Comparison of ENCODE assay signal across 1 cellular context in the genomic region with DNA sequence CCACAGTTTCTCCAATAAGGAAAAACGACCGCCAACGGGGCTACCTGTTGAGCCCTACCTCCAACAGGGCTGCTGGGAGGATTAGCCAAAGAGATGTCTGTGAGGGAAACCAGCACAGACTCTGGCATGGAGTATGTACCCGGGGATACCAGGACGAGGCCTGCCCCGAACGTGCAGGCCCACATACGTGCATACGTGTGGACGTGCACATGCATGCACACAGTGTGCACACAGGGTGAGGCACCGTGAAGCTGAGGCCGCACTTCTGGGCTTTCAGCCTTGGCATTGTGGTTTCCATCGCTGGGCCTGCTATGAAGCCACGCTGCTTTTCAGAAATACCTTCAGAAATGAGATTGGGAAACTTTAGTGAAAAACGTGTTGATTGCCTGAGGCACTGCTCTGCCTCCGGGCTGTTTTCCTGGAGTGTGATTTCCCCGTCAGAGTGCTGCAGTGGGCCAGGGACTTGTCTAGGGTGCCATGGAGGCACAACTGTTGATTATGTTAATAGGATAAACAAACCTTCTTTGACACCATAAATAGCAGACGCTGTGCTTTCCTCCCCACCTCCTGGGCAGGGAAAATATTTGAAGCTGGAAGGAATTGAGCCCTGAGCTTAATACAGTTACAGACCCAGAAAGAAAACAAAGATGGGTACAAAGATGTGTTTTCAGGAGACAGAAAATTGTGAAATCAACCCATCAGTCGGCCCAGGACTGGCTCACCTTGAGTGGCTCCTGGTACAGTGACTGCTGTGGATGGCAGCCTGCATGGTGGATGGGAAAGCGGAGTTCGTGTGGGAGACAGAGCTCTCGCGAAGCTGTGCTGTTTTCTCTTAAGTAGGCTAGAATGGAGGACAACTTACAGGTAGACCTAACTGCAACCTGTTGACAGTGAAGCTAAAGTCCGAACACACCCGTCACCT.
TF ChIP-seq lines count a peak whose summit lies in the region.

No MANE protein-coding gene starts in this region.

TF ChIP-seq in GM23338, 12 proteins besides CTCF, POLR2A, EP300 and RAD21 (continued from another document):
- TF ChIP-seq, protein P1, sequence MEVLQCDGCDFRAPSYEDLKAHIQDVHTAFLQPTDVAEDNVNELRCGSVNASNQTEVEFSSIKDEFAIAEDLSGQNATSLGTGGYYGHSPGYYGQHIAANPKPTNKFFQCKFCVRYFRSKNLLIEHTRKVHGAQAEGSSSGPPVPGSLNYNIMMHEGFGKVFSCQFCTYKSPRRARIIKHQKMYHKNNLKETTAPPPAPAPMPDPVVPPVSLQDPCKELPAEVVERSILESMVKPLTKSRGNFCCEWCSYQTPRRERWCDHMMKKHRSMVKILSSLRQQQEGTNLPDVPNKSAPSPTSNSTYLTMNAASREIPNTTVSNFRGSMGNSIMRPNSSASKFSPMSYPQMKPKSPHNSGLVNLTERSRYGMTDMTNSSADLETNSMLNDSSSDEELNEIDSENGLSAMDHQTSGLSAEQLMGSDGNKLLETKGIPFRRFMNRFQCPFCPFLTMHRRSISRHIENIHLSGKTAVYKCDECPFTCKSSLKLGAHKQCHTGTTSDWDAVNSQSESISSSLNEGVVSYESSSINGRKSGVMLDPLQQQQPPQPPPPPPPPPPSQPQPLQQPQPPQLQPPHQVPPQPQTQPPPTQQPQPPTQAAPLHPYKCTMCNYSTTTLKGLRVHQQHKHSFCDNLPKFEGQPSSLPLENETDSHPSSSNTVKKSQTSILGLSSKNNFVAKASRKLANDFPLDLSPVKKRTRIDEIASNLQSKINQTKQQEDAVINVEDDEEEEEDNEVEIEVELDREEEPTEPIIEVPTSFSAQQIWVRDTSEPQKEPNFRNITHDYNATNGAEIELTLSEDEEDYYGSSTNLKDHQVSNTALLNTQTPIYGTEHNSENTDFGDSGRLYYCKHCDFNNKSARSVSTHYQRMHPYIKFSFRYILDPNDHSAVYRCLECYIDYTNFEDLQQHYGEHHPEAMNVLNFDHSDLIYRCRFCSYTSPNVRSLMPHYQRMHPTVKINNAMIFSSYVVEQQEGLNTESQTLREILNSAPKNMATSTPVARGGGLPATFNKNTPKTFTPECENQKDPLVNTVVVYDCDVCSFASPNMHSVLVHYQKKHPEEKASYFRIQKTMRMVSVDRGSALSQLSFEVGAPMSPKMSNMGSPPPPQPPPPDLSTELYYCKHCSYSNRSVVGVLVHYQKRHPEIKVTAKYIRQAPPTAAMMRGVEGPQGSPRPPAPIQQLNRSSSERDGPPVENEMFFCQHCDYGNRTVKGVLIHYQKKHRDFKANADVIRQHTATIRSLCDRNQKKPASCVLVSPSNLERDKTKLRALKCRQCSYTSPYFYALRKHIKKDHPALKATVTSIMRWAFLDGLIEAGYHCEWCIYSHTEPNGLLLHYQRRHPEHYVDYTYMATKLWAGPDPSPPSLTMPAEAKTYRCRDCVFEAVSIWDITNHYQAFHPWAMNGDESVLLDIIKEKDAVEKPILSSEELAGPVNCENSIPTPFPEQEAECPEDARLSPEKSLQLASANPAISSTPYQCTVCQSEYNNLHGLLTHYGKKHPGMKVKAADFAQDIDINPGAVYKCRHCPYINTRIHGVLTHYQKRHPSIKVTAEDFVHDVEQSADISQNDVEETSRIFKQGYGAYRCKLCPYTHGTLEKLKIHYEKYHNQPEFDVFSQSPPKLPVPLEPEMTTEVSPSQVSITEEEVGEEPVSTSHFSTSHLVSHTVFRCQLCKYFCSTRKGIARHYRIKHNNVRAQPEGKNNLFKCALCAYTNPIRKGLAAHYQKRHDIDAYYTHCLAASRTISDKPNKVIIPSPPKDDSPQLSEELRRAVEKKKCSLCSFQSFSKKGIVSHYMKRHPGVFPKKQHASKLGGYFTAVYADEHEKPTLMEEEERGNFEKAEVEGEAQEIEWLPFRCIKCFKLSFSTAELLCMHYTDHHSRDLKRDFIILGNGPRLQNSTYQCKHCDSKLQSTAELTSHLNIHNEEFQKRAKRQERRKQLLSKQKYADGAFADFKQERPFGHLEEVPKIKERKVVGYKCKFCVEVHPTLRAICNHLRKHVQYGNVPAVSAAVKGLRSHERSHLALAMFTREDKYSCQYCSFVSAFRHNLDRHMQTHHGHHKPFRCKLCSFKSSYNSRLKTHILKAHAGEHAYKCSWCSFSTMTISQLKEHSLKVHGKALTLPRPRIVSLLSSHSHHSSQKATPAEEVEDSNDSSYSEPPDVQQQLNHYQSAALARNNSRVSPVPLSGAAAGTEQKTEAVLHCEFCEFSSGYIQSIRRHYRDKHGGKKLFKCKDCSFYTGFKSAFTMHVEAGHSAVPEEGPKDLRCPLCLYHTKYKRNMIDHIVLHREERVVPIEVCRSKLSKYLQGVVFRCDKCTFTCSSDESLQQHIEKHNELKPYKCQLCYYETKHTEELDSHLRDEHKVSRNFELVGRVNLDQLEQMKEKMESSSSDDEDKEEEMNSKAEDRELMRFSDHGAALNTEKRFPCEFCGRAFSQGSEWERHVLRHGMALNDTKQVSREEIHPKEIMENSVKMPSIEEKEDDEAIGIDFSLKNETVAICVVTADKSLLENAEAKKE (CRISPR knock-in tag; IDR thresholded peaks at IDR 0.05): no peak
- TF ChIP-seq ZNF114 (CRISPR knock-in tag; IDR thresholded peaks at IDR 0.05): no peak
- no peak for TF ChIP-seq CREB1 (CRISPR knock-in tag; IDR thresholded peaks at IDR 0.05; ENCODE audit: low read depth)
